ENCODE assay signal across 29 cellular contexts in genomic region chr16:81378049-81378448, GRCh38.
"Had no signal": no experiment of that assay in that cellular context is flagged by ENCODE, and none has a peak within 500 bp of the region (broad histone marks: within the 10 kb centered on the region; RNA-seq: fewer than 3 reads in every experiment).

No MANE protein-coding gene starts in this region.

- H3K36me3 Mint-ChIP-seq: natural killer cell treated with Interleukin-12 subunit alpha and Interleukin-12 subunit beta and Interleukin-15 and Interleukin-18, amount 100 ng/mL, for 72 hours had no signal

- H2AFZ ChIP-seq: hepatocyte, neural progenitor cell, parathyroid adenoma had no signal

- DNase-seq: dorsolateral prefrontal cortex; effector CD4-positive, alpha-beta T cell; foreskin fibroblast; heart left ventricle; kidney; mucosa of descending colon; naive B cell; sigmoid colon; stimulated activated CD4-positive, alpha-beta T cell treated with anti-CD3 and anti-CD28 coated beads, Interleukin-2, amount 100 ng/mL, for 24 hours; stimulated activated CD4-positive, alpha-beta T cell treated with anti-CD3 and anti-CD28 coated beads, Interleukin-4, amount 100 ng/mL, for 24 hours; stimulated activated naive CD4-positive, alpha-beta T cell treated with Interleukin-2 at 50 U/mL for 16 hours; stomach; testis; tibial artery; upper lobe of left lung had no signal

- H3K27me3 ChIP-seq: dorsolateral prefrontal cortex, gastroesophageal sphincter, heart left ventricle, hepatocyte, neural progenitor cell, right atrium auricular region, sigmoid colon, stomach, testis, tibial artery, upper lobe of left lung had no signal

- H3K36me3 ChIP-seq: neural progenitor cell had no signal

- H3K4me1 Mint-ChIP-seq: memory B cell; naive B cell; stimulated activated effector memory CD8-positive, alpha-beta T cell treated with anti-CD3 and anti-CD28 coated beads, Interleukin-12 subunit alpha, Interleukin-12 subunit beta, amount 100 ng/mL, for 72 hours had no signal

- H3K4me3 ChIP-seq: dorsolateral prefrontal cortex, gastroesophageal sphincter, heart left ventricle, hepatocyte, lung, mucosa of descending colon, neural progenitor cell, prostate gland, right atrium auricular region, sigmoid colon, stomach, testis, tibial artery, upper lobe of left lung had no signal

- H3K9ac ChIP-seq: neural progenitor cell, parathyroid adenoma had no signal

- H3K4me1 ChIP-seq: neural progenitor cell, parathyroid adenoma, prostate gland, right atrium auricular region, sigmoid colon, testis, tibial artery, upper lobe of left lung had no signal

- H3K9me3 ChIP-seq: gastroesophageal sphincter, heart left ventricle, mucosa of descending colon, prostate gland, right atrium auricular region, sigmoid colon, stomach, testis, tibial artery, upper lobe of left lung had no signal

- H3K4me3 Mint-ChIP-seq: memory B cell; naive B cell; natural killer cell treated with Interleukin-12 subunit alpha and Interleukin-12 subunit beta and Interleukin-15 and Interleukin-18, amount 100 ng/mL, for 72 hours; neural progenitor cell; stimulated activated effector memory CD8-positive, alpha-beta T cell treated with anti-CD3 and anti-CD28 coated beads, Interleukin-12 subunit alpha, Interleukin-12 subunit beta, amount 100 ng/mL, for 72 hours had no signal

- ATAC-seq: esophagus mucosa; gastroesophageal sphincter; heart left ventricle; left lobe of liver; mucosa of descending colon; natural killer cell treated with Interleukin-12 subunit alpha and Interleukin-12 subunit beta and Interleukin-15 and Interleukin-18, amount 100 ng/mL, for 72 hours; stimulated activated effector memory CD8-positive, alpha-beta T cell treated with anti-CD3 and anti-CD28 coated beads, Interleukin-12 subunit alpha, Interleukin-12 subunit beta, amount 100 ng/mL, for 72 hours had no signal

- H3K27me3 Mint-ChIP-seq: memory B cell; naive B cell; natural killer cell treated with Interleukin-12 subunit alpha and Interleukin-12 subunit beta and Interleukin-15 and Interleukin-18, amount 100 ng/mL, for 72 hours had no signal

- H3K27ac Mint-ChIP-seq: memory B cell; natural killer cell treated with Interleukin-12 subunit alpha and Interleukin-12 subunit beta and Interleukin-15 and Interleukin-18, amount 100 ng/mL, for 72 hours; neural progenitor cell; stimulated activated effector memory CD8-positive, alpha-beta T cell treated with anti-CD3 and anti-CD28 coated beads, Interleukin-12 subunit alpha, Interleukin-12 subunit beta, amount 100 ng/mL, for 72 hours had no signal

- H3K4me2 ChIP-seq: hepatocyte, neural progenitor cell had no signal

- H3K27ac ChIP-seq: dorsolateral prefrontal cortex, epithelial cell of prostate, gastroesophageal sphincter, heart left ventricle, hepatocyte, neural progenitor cell, parathyroid adenoma, prostate gland, right atrium auricular region, sigmoid colon, stomach, testis, tibial artery, upper lobe of left lung had no signal

- H3K9me3 Mint-ChIP-seq: memory B cell; naive B cell; natural killer cell treated with Interleukin-12 subunit alpha and Interleukin-12 subunit beta and Interleukin-15 and Interleukin-18, amount 100 ng/mL, for 72 hours; neural progenitor cell; stimulated activated effector memory CD8-positive, alpha-beta T cell treated with anti-CD3 and anti-CD28 coated beads, Interleukin-12 subunit alpha, Interleukin-12 subunit beta, amount 100 ng/mL, for 72 hours had no signal

- H3K79me2 ChIP-seq: hepatocyte, parathyroid adenoma had no signal

- FAIRE-seq: kidney, urothelium cell line had no signal
